Comparison of ENCODE assay signal across 4 cellular contexts in the genomic region with DNA sequence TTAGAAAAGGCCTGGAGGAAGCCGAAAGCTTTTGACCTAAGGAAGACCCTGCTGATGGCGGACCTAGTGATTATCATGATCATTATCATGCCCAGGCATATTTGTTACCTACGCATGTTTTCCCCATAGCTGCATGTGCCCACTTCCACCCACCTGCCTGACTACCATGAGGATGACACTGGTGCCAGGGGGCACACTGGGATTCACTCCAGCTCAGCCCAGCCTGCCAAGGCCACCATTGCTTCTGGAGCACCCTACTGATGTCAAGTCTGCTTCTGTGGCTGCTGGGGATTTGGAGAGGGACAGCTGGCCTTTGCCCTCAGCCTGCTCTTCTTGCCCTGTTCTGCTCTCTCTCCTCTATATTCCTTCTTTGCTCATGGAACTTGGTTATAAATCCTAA.
"Had no signal": no experiment of that assay in that cellular context is flagged by ENCODE, and none has a peak within 500 bp of the region (broad histone marks: within the 10 kb centered on the region; RNA-seq: fewer than 3 reads in every experiment).

No MANE protein-coding gene starts in this region.

- DNase-seq: H9, HCEC 1CT, IMR-90 had no signal

- H2AFZ ChIP-seq: GM23338 had no signal

- H3K4me2 ChIP-seq: GM23338 had no signal

- H3K4me3 ChIP-seq: GM23338 had no signal
